In the genomic region with DNA sequence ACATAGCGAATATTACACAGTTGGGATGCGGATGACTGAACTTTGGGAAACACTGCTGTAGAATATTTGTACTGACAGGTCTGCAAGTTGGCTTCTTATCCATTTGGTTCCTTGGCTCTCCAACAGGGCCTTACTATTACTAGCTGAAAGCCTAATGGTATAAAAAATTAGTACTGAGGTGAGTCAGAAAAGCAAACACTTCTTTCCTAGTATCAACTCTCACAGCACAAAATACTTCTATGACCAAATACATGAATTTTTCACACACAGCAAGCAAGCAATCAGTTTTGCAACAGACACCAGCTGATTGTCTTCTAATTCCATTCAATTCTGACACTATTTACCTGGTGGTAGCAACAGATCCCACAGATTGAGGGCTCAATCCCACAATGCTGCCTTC, we compare ENCODE assay signal across 7 cellular contexts.
"Had no signal": no experiment of that assay in that cellular context is flagged by ENCODE, and none has a peak within 500 bp of the region (broad histone marks: within the 10 kb centered on the region; RNA-seq: fewer than 3 reads in every experiment).

No MANE protein-coding gene starts in this region.

- FAIRE-seq: H1, H54, HTR-8/SVneo, K562 had no signal

- DNase-seq: HCEC 1CT, IMR-90, KG1 had no signal

- ATAC-seq: K562 had no signal
